Comparison of ENCODE assay signal across 21 cellular contexts in the genomic region with DNA sequence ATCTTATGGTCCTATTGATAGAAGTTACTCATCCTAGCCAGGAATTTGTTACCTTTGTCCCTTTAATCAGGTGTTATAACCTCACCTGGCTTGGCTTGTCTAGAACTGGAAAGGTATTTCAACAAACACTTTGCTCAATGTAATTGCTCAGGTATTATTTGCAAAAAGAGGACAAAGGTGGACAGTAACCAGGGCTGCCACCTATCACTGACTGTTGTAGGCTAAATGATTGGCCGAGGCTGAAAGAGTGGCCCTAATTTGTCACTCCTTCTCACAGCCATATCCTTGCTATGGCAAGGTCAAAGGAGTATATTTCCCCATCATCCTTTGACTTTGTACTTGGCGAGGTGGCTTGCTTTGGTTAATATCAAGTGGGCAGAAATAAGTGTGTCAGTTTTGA.
"Had no signal": no experiment of that assay in that cellular context is flagged by ENCODE, and none has a peak within 500 bp of the region (broad histone marks: within the 10 kb centered on the region; RNA-seq: fewer than 3 reads in every experiment).

No MANE protein-coding gene starts in this region.

- H3K9ac ChIP-seq: neural progenitor cell had no signal

- ATAC-seq: body of pancreas; foreskin keratinocyte; left lung; stimulated activated naive CD8-positive, alpha-beta T cell treated with anti-CD3 and anti-CD28 coated beads, Interleukin-15, amount 100 ng/mL, for 72 hours had no signal

- H3K4me3 Mint-ChIP-seq: activated CD4-positive, alpha-beta memory T cell treated with anti-CD3 and anti-CD28 coated beads for 36 hours; activated naive CD4-positive, alpha-beta T cell treated with anti-CD3 and anti-CD28 coated beads, Interleukin-2, amount 10 ng/mL, durations not matched to agents 7 days and 5 days; dendritic cell treated with granulocyte-macrophage colony-stimulating factor and Interleukin-4, amounts not matched to agents 40 ng/mL and 50 ng/mL, for 4 days; neural progenitor cell; stimulated activated naive CD8-positive, alpha-beta T cell treated with anti-CD3 and anti-CD28 coated beads, Interleukin-15, amount 100 ng/mL, for 72 hours had no signal

- DNase-seq: activated CD4-positive, alpha-beta memory T cell treated with anti-CD3 and anti-CD28 coated beads for 36 hours; activated CD4-positive, alpha-beta T cell treated with anti-CD3 and anti-CD28 coated beads for 48 hours; activated effector memory CD4-positive, alpha-beta T cell treated with anti-CD3 and anti-CD28 coated beads, Interleukin-2, amount 50 U/mL, for 16 hours; activated naive CD4-positive, alpha-beta T cell treated with anti-CD3 and anti-CD28 coated beads, Interleukin-2, amount 10 ng/mL, durations not matched to agents 7 days and 5 days; activated T-cell treated with anti-CD3 and anti-CD28 coated beads for 4 hours; anterior cingulate cortex; body of pancreas; effector CD8-positive, alpha-beta T cell; foreskin keratinocyte; kidney; naive B cell; retina; spleen; stimulated activated CD4-positive, alpha-beta T cell treated with anti-CD3 and anti-CD28 coated beads, Interleukin-4, amount 100 ng/mL, for 1 hour; stimulated activated naive CD8-positive, alpha-beta T cell treated with anti-CD3 and anti-CD28 coated beads, Interleukin-15, amount 100 ng/mL, for 72 hours; tibial artery had no signal

- H3K4me1 ChIP-seq: foreskin keratinocyte had no signal

- H3K27me3 Mint-ChIP-seq: activated CD4-positive, alpha-beta memory T cell treated with anti-CD3 and anti-CD28 coated beads for 36 hours; activated naive CD4-positive, alpha-beta T cell treated with anti-CD3 and anti-CD28 coated beads, Interleukin-2, amount 10 ng/mL, durations not matched to agents 7 days and 5 days; dendritic cell treated with granulocyte-macrophage colony-stimulating factor and Interleukin-4, amounts not matched to agents 40 ng/mL and 50 ng/mL, for 4 days; naive B cell; progenitor cell of endocrine pancreas; stimulated activated naive CD8-positive, alpha-beta T cell treated with anti-CD3 and anti-CD28 coated beads, Interleukin-15, amount 100 ng/mL, for 72 hours had no signal

- H3K27me3 ChIP-seq: body of pancreas, cardiac muscle cell, foreskin keratinocyte, left lung, neural progenitor cell, spleen, tibial artery had no signal

- H3K4me3 ChIP-seq: body of pancreas, cardiac muscle cell, left lung, neural progenitor cell, spleen, tibial artery had no signal

- H3K27ac Mint-ChIP-seq: activated CD4-positive, alpha-beta memory T cell treated with anti-CD3 and anti-CD28 coated beads for 36 hours; activated naive CD4-positive, alpha-beta T cell treated with anti-CD3 and anti-CD28 coated beads, Interleukin-2, amount 10 ng/mL, durations not matched to agents 7 days and 5 days; dendritic cell treated with granulocyte-macrophage colony-stimulating factor and Interleukin-4, amounts not matched to agents 40 ng/mL and 50 ng/mL, for 4 days; neural progenitor cell; progenitor cell of endocrine pancreas; stimulated activated naive CD8-positive, alpha-beta T cell treated with anti-CD3 and anti-CD28 coated beads, Interleukin-15, amount 100 ng/mL, for 72 hours had no signal

- H3K9me3 ChIP-seq: body of pancreas, left lung, spleen, tibial artery had no signal

- H3K9me3 Mint-ChIP-seq: activated CD4-positive, alpha-beta memory T cell treated with anti-CD3 and anti-CD28 coated beads for 36 hours; activated naive CD4-positive, alpha-beta T cell treated with anti-CD3 and anti-CD28 coated beads, Interleukin-2, amount 10 ng/mL, durations not matched to agents 7 days and 5 days; dendritic cell treated with granulocyte-macrophage colony-stimulating factor and Interleukin-4, amounts not matched to agents 40 ng/mL and 50 ng/mL, for 4 days; naive B cell; neural progenitor cell; stimulated activated naive CD8-positive, alpha-beta T cell treated with anti-CD3 and anti-CD28 coated beads, Interleukin-15, amount 100 ng/mL, for 72 hours had no signal

- H3K27ac ChIP-seq: body of pancreas, cardiac muscle cell, foreskin keratinocyte, left lung, neural progenitor cell, spleen, tibial artery had no signal
